In the genomic region with DNA sequence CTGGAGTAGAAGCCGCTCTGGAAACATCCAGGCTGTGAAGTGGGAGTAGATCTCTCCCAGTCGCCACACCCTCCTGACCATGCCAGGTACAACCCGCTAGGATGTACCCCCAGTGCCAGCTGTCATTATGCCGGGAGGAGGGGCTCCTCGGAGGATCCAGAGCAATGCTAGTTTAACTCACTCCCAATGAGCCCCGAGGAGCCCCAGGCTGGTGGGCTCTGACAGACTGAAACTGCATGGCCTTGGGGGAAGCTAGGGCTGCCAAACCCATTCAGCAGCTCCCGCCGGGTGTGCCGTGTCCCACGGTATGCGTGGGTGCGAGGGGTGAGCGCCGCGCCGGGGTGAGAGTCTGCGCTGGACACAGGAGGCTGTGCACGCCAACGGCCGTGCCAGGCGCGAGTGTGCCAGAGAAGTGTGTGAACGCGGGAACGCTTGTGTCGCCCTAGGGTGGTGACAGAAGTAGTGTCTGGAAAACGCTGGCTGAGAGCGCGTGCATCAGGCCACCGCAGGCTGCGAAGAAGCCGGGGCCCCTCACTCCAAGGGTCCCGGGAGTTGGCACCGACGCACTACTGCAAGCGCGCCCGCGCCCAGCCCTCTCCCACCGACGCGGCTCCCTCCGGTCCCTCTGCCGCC, we compare ENCODE assay signal across 8 cellular contexts.
DNase-seq lines count a peak whose midpoint lies in the region; ATAC-seq and TF ChIP-seq lines count a peak whose summit lies in the region.

No MANE protein-coding gene starts in this region.

- H3K27me3 ChIP-seq in gastroesophageal sphincter (no peaks in the 10 kb centered on the region), psoas muscle (ENCODE audit: insufficient read depth in 3 of 3, low read length in 2 of 3) (no peaks in the 10 kb centered on the region)

- intact Hi-C loops in psoas muscle (cut with DNase I), result no loop called here

- peaks cover 3 to 33% (median 19%) of the 10 kb centered on the region in 3 donors for H3K4me1 ChIP-seq in gastroesophageal sphincter
- H3K4me1 ChIP-seq in psoas muscle, result peaks cover 17% of the 10 kb centered on the region

- TF ChIP-seq CTCF in gastroesophageal sphincter (IDR thresholded peaks at IDR 0.05) (no peak), psoas muscle (IDR thresholded peaks at IDR 0.05) (no peak)

- ATAC-seq in HG03342 (IDR thresholded peaks at IDR 0.05; ENCODE audit: unreplicated experiment) (peak; percentile 8), gastroesophageal sphincter (no peak), psoas muscle (peak; percentile 5 to 23 (median 14)), HG03097 (IDR thresholded peaks at IDR 0.05; ENCODE audit: low FRiP score, unreplicated experiment) (no peak), HG03457 (IDR thresholded peaks at IDR 0.05; ENCODE audit: unreplicated experiment) (no peak)

- peak; percentile 51 for DNase-seq in stimulated activated CD4-positive, alpha-beta T cell treated with anti-CD3 and anti-CD28 coated beads, Interleukin-15, amount 100 ng/mL, for 24 hours
- no peak for DNase-seq in stimulated activated CD4-positive, alpha-beta T cell treated with anti-CD3 and anti-CD28 coated beads, Interleukin-1b, Interleukin-23, amount 100 ng/mL, for 48 hours
- peak; percentile 13 to 16 for DNase-seq in activated CD4-positive, alpha-beta T cell treated with anti-CD3 and anti-CD28 coated beads, Interleukin-2, amount 50 U/mL, for 4 hours
- peak in 1 of 2 donors; percentile 31 for DNase-seq in psoas muscle

- TF ChIP-seq POLR2A in gastroesophageal sphincter (IDR thresholded peaks at IDR 0.05), result no peak

- H3K9me3 ChIP-seq in gastroesophageal sphincter (no peaks in the 10 kb centered on the region), psoas muscle (no peaks in the 10 kb centered on the region)

- H3K36me3 ChIP-seq in gastroesophageal sphincter (no peaks in the 10 kb centered on the region), psoas muscle (ENCODE audit: insufficient read depth in 1 of 2, low read depth in 1 of 2) (no peaks in the 10 kb centered on the region)

- no peak for TF ChIP-seq EP300 in gastroesophageal sphincter (IDR thresholded peaks at IDR 0.05)

- H3K27ac ChIP-seq in gastroesophageal sphincter, result peak overlapping the region in 3 of 4 donors; percentile 54 to 77 (median 66)
- H3K27ac ChIP-seq in psoas muscle, result peak overlapping the region; percentile 16

- H3K4me3 ChIP-seq in gastroesophageal sphincter (peak overlapping the region; percentile 26 to 80), psoas muscle (peak overlapping the region; percentile 74)

- 0% methylated on average over 1 of the region's 44 CpGs; no CpG with 5 or more reads in 1 of the 2 donors for WGBS in gastroesophageal sphincter (ENCODE audit: low coverage in 1 of 2), 2 donors
- 2 to 3% (median 2%) methylated on average over 26 to 44 of the region's 44 CpGs for WGBS in psoas muscle, 3 donors

Comparison
In these comparisons a context has a peak if more than half of its experiments do, and no peak if none do; other contexts are left out.
1. ATAC-seq: peak in HG03342 (single experiment) and psoas muscle (4 of 4); none in gastroesophageal sphincter (single experiment), HG03097 (single experiment) and HG03457 (single experiment).